ENCODE assay signal across 8 cellular contexts in the genomic region with DNA sequence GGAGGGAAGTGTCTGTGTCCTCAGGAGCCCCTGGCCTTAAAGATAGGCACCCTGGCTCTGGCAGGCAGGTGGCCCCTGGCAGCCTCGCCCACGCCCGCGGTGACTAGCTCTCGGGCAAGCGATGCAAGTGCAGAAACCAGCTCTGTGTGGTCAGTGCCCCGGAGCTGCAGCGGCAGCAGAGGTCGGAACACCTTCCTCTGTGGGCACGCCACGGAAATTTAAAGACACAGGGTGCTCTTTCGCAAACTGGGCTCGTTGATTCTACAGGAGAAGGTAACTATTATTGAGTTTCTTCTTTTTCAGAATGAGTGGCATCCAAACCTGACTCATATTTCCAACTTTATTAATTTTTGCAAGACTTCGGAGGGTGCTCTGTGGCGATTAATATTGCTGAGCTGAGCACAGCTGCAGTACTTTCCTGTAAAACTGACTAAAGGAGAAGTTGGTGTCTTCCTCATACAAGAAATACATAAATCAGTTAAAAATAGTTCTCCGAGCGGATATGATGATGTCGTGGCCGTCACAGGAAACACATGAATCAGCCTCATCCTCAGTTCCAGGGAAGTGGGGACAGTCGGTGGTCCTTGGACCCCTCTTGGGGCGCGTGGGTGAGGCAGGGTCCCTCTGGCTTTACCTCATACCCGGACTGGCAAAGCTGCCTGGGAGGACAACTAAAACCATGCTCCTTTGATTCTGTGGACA.
DNase-seq lines count a peak whose midpoint lies in the region; ATAC-seq and TF ChIP-seq lines count a peak whose summit lies in the region.

No MANE protein-coding gene starts in this region.

- H3K9me3 Mint-ChIP-seq in natural killer cell treated with Interleukin-12 subunit alpha and Interleukin-12 subunit beta and Interleukin-15 and Interleukin-18, amount 100 ng/mL, for 72 hours, result no peaks in the 10 kb centered on the region

- intact Hi-C loops in transverse colon (cut with DNase I; ENCODE audit: low total_unique reads), result no loop called here

- H3K4me1 Mint-ChIP-seq in natural killer cell treated with Interleukin-12 subunit alpha and Interleukin-12 subunit beta and Interleukin-15 and Interleukin-18, amount 100 ng/mL, for 72 hours (ENCODE audit: low read depth in 2 of 2), result peaks cover 58 to 69% of the 10 kb centered on the region in 2 donors

- no peaks in the 10 kb centered on the region for H3K36me3 Mint-ChIP-seq in natural killer cell treated with Interleukin-12 subunit alpha and Interleukin-12 subunit beta and Interleukin-15 and Interleukin-18, amount 100 ng/mL, for 72 hours

- ATAC-seq in RWPE2 (ENCODE audit: low read depth), result no peak
- ATAC-seq in natural killer cell treated with Interleukin-12 subunit alpha and Interleukin-12 subunit beta and Interleukin-15 and Interleukin-18, amount 100 ng/mL, for 72 hours, result peak; percentile 50 to 59

- no peak for TF ChIP-seq CTCF in RWPE2 (IDR thresholded peaks at IDR 0.05; ENCODE audit: poor library complexity, severe bottlenecking)
- no peak for TF ChIP-seq CTCF in transverse colon (IDR thresholded peaks at IDR 0.05)

- H3K27me3 Mint-ChIP-seq in natural killer cell treated with Interleukin-12 subunit alpha and Interleukin-12 subunit beta and Interleukin-15 and Interleukin-18, amount 100 ng/mL, for 72 hours, result no peaks in the 10 kb centered on the region

- peak overlapping the region; percentile 99 to 100 for H3K27ac Mint-ChIP-seq in natural killer cell treated with Interleukin-12 subunit alpha and Interleukin-12 subunit beta and Interleukin-15 and Interleukin-18, amount 100 ng/mL, for 72 hours

- H3K4me3 ChIP-seq in RWPE2 (ENCODE audit: severe bottlenecking), result no peak overlapping the region
- H3K4me3 ChIP-seq in transverse colon, result peak overlapping the region in 1 of 4 donors; percentile 31

- in situ Hi-C loops in transverse colon (cut with MboI; ENCODE audit: low pct_ligation_motif_present in 1 of 4, low pct_unique_long_range_greater_than_20kb in 1 of 4, low sequenced_read_pairs in 3 of 4), result no loop called here

- DNase-seq in CD1c-positive myeloid dendritic cell (ENCODE audit: extremely low spot score) (peak; percentile 95), RWPE2 (ENCODE audit: low spot score) (peak; percentile 59), transverse colon (peak; percentile 60), NCI-H2081 treated with DMSO at 0.1 percent for 48 hours (lab: John Stamatoyannopoulos, UW) (no peak), Ammon's horn (ENCODE audit: low spot score) (no peak), NCI-H2171 treated with DMSO at 0.1 percent for 48 hours (lab: John Stamatoyannopoulos, UW) (no peak)
- peak; percentile 90 for DNase-seq in natural killer cell treated with Interleukin-12 subunit alpha and Interleukin-12 subunit beta and Interleukin-15 and Interleukin-18, amount 100 ng/mL, for 72 hours (ENCODE audit: low spot score)

- peaks cover 7% of the 10 kb centered on the region for H3K4me1 ChIP-seq in RWPE2 (ENCODE audit: insufficient read depth, poor library complexity, severe bottlenecking)
- H3K4me1 ChIP-seq in transverse colon, result peaks cover 3 to 37% (median 6%) of the 10 kb centered on the region in 4 donors

- 34 to 72% (median 36%) methylated on average over 23 of the region's 23 CpGs for WGBS in adipose tissue, 3 donors
- 70 to 82% methylated on average over 11 to 23 of the region's 23 CpGs for WGBS in transverse colon (ENCODE audit: low coverage in 1 of 2), 2 donors

- H3K27me3 ChIP-seq in RWPE2 (ENCODE audit: insufficient read depth, poor library complexity, severe bottlenecking), result no peaks in the 10 kb centered on the region
- no peaks in the 10 kb centered on the region for H3K27me3 ChIP-seq in transverse colon

- H3K9me3 ChIP-seq in RWPE2 (ENCODE audit: severe bottlenecking) (no peaks in the 10 kb centered on the region), transverse colon (no peaks in the 10 kb centered on the region)

- no peak for TF ChIP-seq EP300 in transverse colon (IDR thresholded peaks at IDR 0.05; ENCODE audit: low read depth)

- TF ChIP-seq POLR2A in transverse colon (IDR thresholded peaks at IDR 0.05), result no peak

- no peak overlapping the region for H3K27ac ChIP-seq in RWPE2 (ENCODE audit: poor library complexity, severe bottlenecking)
- peak overlapping the region; percentile 75 for H3K27ac ChIP-seq in adipose tissue (ENCODE audit: low read depth, low read length)
- peak overlapping the region; percentile 53 to 75 (median 72) for H3K27ac ChIP-seq in transverse colon

- H3K4me3 Mint-ChIP-seq in natural killer cell treated with Interleukin-12 subunit alpha and Interleukin-12 subunit beta and Interleukin-15 and Interleukin-18, amount 100 ng/mL, for 72 hours, result peak overlapping the region; percentile 87

- H3K36me3 ChIP-seq in RWPE2 (ENCODE audit: low read depth) (no peaks in the 10 kb centered on the region), transverse colon (no peaks in the 10 kb centered on the region)

Comparison
In these comparisons a context has a peak if more than half of its experiments do, and no peak if none do; other contexts are left out.
1. DNase-seq: peak in CD1c-positive myeloid dendritic cell (single experiment), RWPE2 (single experiment), natural killer cell treated with Interleukin-12 subunit alpha and Interleukin-12 subunit beta and Interleukin-15 and Interleukin-18, amount 100 ng/mL, for 72 hours (single experiment) and transverse colon (single experiment); none in NCI-H2081 treated with DMSO at 0.1 percent for 48 hours (single experiment), Ammon's horn (single experiment) and NCI-H2171 treated with DMSO at 0.1 percent for 48 hours (single experiment).